Comparison of ENCODE assay signal across 8 cellular contexts in the genomic region with DNA sequence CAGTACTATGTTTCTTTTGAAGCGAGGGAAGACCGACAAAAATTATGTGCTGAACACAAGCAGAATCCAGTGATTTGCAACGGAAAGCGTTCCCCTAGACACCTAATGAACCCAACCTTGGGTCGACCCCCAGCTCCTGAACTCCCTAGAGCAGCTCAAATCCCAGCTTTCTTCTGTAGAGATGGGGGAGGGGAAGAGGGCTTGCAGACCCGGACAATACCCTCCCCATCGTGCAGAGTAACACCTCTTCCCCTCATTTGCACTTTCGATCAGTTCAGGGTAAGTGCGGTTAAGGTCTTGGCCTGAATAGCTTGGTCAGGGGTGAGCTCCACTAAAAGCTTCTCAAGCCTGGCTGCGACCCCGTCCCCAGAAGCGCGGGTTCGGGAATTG. TPM values are rescaled to one million over a fixed set of nuclear protein-coding genes. Genes with fewer than 3 reads are reported as not detected.
DNase-seq lines count a peak whose midpoint lies in the region; ATAC-seq and TF ChIP-seq lines count a peak whose summit lies in the region.

No MANE protein-coding gene starts in this region.

- H3K4me1 ChIP-seq in adipocyte (ENCODE audit: control insufficient read depth, insufficient read depth, low read length) (peaks cover 18% of the 10 kb centered on the region), stomach (peaks cover 0 to 27% (median 19%) of the 10 kb centered on the region in 4 donors)

- no peaks in the 10 kb centered on the region for H3K9me3 Mint-ChIP-seq in immature natural killer cell

- no peak for TF ChIP-seq CTCF in stomach (IDR thresholded peaks at IDR 0.05)

- H3K9me3 ChIP-seq in adipocyte (ENCODE audit: control insufficient read depth, low read length) (no peaks in the 10 kb centered on the region), stomach (no peaks in the 10 kb centered on the region)

- TF ChIP-seq EP300 in stomach (IDR thresholded peaks at IDR 0.05), result no peak

- no peaks in the 10 kb centered on the region for H3K36me3 Mint-ChIP-seq in immature natural killer cell

- H3K9ac ChIP-seq in adipocyte (ENCODE audit: low read length), result peak overlapping the region; percentile 95

- ATAC-seq in HG03159 (IDR thresholded peaks at IDR 0.05; ENCODE audit: unreplicated experiment), result peak; percentile 17

- no peak for TF ChIP-seq POLR2A in stomach (IDR thresholded peaks at IDR 0.05)

- intact Hi-C loops in stomach (cut with DNase I; ENCODE audit: low total_unique reads), result loop anchor here (10.0 kb wide), 1 partner anchor 342 kb away; no protein-coding TSS in a partner anchor

- peak overlapping the region; percentile 83 to 93 (median 87) for H3K27ac ChIP-seq in stomach

- peaks cover 17 to 34% of the 10 kb centered on the region in 2 donors for H3K4me1 Mint-ChIP-seq in immature natural killer cell

- H3K4me3 Mint-ChIP-seq in immature natural killer cell, result peak overlapping the region; percentile 98 to 100 (median 100)

- H3K36me3 ChIP-seq in adipocyte (ENCODE audit: control insufficient read depth, insufficient read depth, low read length, severe bottlenecking), result no peaks in the 10 kb centered on the region
- no peaks in the 10 kb centered on the region for H3K36me3 ChIP-seq in stomach

- H3K27ac Mint-ChIP-seq in immature natural killer cell, result peak overlapping the region; percentile 86 to 97 (median 95)

- WGBS in stomach, 5 donors, result 1 to 4% (median 3%) methylated on average over 14 of the region's 14 CpGs

- H3K27me3 ChIP-seq in adipocyte (replicated peaks; ENCODE audit: control insufficient read depth, insufficient read depth, low read length), result no peaks in the 10 kb centered on the region
- H3K27me3 ChIP-seq in stomach, result no peaks in the 10 kb centered on the region

- DNase-seq in NCI-H748 (lab: John Stamatoyannopoulos, UW; ENCODE audit: unreplicated experiment) (peak; percentile 56), NCI-H748 treated with DMSO at 0.1 percent for 48 hours (lab: John Stamatoyannopoulos, UW) (no peak), adipocyte (ENCODE audit: low read depth) (peak; percentile 5), immature natural killer cell (no peak), stomach (no peak), NCI-H1417 treated with DMSO at 0.1 percent for 48 hours (lab: John Stamatoyannopoulos, UW) (no peak), cerebellar cortex (ENCODE audit: low spot score) (no peak)

- peaks cover 2 to 13% (median 7%) of the 10 kb centered on the region in 3 donors for H3K27me3 Mint-ChIP-seq in immature natural killer cell (ENCODE audit: low read depth in 3 of 3)

- H3K4me3 ChIP-seq in adipocyte (ENCODE audit: low read length) (peak overlapping the region; percentile 97), stomach (peak overlapping the region; percentile 64 to 88 (median 80))

RNA-seq across cellular contexts. Expression of a gene that starts 0.4 kb away (rescaled TPM):
- 1 to 10 TPM; 2.8 to 8.2 (median 4.0) TPM for polyA plus RNA-seq in immature natural killer cell
- total RNA-seq in stomach, result 10 to 100 TPM in 4 of 5 donors, 1 to 10 TPM in 1; 1.4 to 33.9 (median 12.1) TPM
- polyA plus RNA-seq in stomach, result 1 to 10 TPM; 4.9 to 5.0 (median 4.9) TPM

Comparison
In these comparisons a context has a peak if more than half of its experiments do, and no peak if none do; other contexts are left out.
1. DNase-seq: peak in NCI-H748 (single experiment) and adipocyte (single experiment); none in NCI-H748 treated with DMSO at 0.1 percent for 48 hours (single experiment), immature natural killer cell (0 of 3), stomach (single experiment), NCI-H1417 treated with DMSO at 0.1 percent for 48 hours (single experiment) and cerebellar cortex (single experiment).